8 cellular contexts compared by ENCODE assay signal in genomic region chr2:175309799-175310198, GRCh38.
A peak's percentile ranks its signal among the peaks of the same experiment; 100 is the strongest.
DNase-seq lines count a peak whose midpoint lies in the region; ATAC-seq, FAIRE-seq and TF ChIP-seq lines count a peak whose summit lies in the region.

No MANE protein-coding gene starts in this region.

- no peak overlapping the region for H3K27ac ChIP-seq in lower lobe of right lung
- no peak overlapping the region for H3K27ac ChIP-seq in esophagus muscularis mucosa (replicated peaks in 1 of 4)
- no peak overlapping the region for H3K27ac ChIP-seq in ascending aorta

- H3K9me3 ChIP-seq in adipocyte (ENCODE audit: control insufficient read depth, low read length) = no peaks in the 10 kb centered on the region
- no peaks in the 10 kb centered on the region for H3K9me3 ChIP-seq in lower lobe of right lung
- H3K9me3 ChIP-seq in esophagus muscularis mucosa = no peaks in the 10 kb centered on the region
- no peaks in the 10 kb centered on the region for H3K9me3 ChIP-seq in ascending aorta

- no peak for TF ChIP-seq EP300 in esophagus muscularis mucosa (IDR thresholded peaks at IDR 0.05)

- DNase-seq in AML-193 (lab: John Stamatoyannopoulos, UW) = peak; percentile 33 to 34
- DNase-seq in GM18507 (ENCODE audit: extremely low spot score, insufficient read length, low read depth) = peak; percentile 5
- DNase-seq in NCI-H1694 (lab: John Stamatoyannopoulos, UW) = peak; percentile 38
- peak; percentile 58 for DNase-seq in adipocyte (ENCODE audit: low read depth)
- DNase-seq in lower lobe of right lung = no peak
- DNase-seq in esophagus muscularis mucosa (ENCODE audit: extremely low spot score) = no peak
- no peak for DNase-seq in ascending aorta (ENCODE audit: low spot score in 2 of 2)
- no peak for DNase-seq in mucosa of gallbladder (ENCODE audit: low spot score)

- ATAC-seq in lower lobe of right lung = no peak

- no peak overlapping the region for H3K4me3 ChIP-seq in adipocyte (ENCODE audit: low read length)
- H3K4me3 ChIP-seq in lower lobe of right lung = no peak overlapping the region
- no peak overlapping the region for H3K4me3 ChIP-seq in esophagus muscularis mucosa
- H3K4me3 ChIP-seq in ascending aorta = no peak overlapping the region

- peaks cover 9% of the 10 kb centered on the region for H3K27me3 ChIP-seq in adipocyte (replicated peaks; ENCODE audit: control insufficient read depth, insufficient read depth, low read length)
- H3K27me3 ChIP-seq in lower lobe of right lung (ENCODE audit: low read depth) = no peaks in the 10 kb centered on the region
- peaks cover 0 to 5% (median 0%) of the 10 kb centered on the region in 4 donors for H3K27me3 ChIP-seq in esophagus muscularis mucosa
- no peaks in the 10 kb centered on the region for H3K27me3 ChIP-seq in ascending aorta

- intact Hi-C loops in lower lobe of right lung (cut with DNase I) = no loop called here
- intact Hi-C loops in esophagus muscularis mucosa (cut with DNase I) = no loop called here
- intact Hi-C loops in ascending aorta (cut with DNase I) = no loop called here

- H3K36me3 ChIP-seq in adipocyte (ENCODE audit: control insufficient read depth, insufficient read depth, low read length, severe bottlenecking) (no peaks in the 10 kb centered on the region), lower lobe of right lung (no peaks in the 10 kb centered on the region), esophagus muscularis mucosa (no peaks in the 10 kb centered on the region), ascending aorta (no peaks in the 10 kb centered on the region)

- TF ChIP-seq POLR2A in esophagus muscularis mucosa (IDR thresholded peaks at IDR 0.05; ENCODE audit: low read depth) = no peak

- H3K4me1 ChIP-seq in adipocyte (ENCODE audit: control insufficient read depth, insufficient read depth, low read length) (no peaks in the 10 kb centered on the region), lower lobe of right lung (no peaks in the 10 kb centered on the region), esophagus muscularis mucosa (no peaks in the 10 kb centered on the region), ascending aorta (no peaks in the 10 kb centered on the region)

- WGBS in esophagus muscularis mucosa = 41% methylated on average over 3 of the region's 3 CpGs

- peak; percentile 86 for FAIRE-seq in GM18507 (lab: Jason Lieb, UNC)

- no peak overlapping the region for H3K9ac ChIP-seq in adipocyte (ENCODE audit: low read length)

- peak; percentile 18 for TF ChIP-seq CTCF in lower lobe of right lung (IDR thresholded peaks at IDR 0.05)
- TF ChIP-seq CTCF in esophagus muscularis mucosa (IDR thresholded peaks at IDR 0.05) = peak in 1 of 3 experiments; percentile 4
- TF ChIP-seq CTCF in ascending aorta (IDR thresholded peaks at IDR 0.05) = no peak

Comparison
In these comparisons a context has a peak if more than half of its experiments do, and no peak if none do; other contexts are left out.
1. DNase-seq: peak in AML-193 (2 of 2), GM18507 (single experiment), NCI-H1694 (single experiment) and adipocyte (single experiment); none in lower lobe of right lung (single experiment), esophagus muscularis mucosa (single experiment), ascending aorta (0 of 2) and mucosa of gallbladder (single experiment).